In the genomic region with DNA sequence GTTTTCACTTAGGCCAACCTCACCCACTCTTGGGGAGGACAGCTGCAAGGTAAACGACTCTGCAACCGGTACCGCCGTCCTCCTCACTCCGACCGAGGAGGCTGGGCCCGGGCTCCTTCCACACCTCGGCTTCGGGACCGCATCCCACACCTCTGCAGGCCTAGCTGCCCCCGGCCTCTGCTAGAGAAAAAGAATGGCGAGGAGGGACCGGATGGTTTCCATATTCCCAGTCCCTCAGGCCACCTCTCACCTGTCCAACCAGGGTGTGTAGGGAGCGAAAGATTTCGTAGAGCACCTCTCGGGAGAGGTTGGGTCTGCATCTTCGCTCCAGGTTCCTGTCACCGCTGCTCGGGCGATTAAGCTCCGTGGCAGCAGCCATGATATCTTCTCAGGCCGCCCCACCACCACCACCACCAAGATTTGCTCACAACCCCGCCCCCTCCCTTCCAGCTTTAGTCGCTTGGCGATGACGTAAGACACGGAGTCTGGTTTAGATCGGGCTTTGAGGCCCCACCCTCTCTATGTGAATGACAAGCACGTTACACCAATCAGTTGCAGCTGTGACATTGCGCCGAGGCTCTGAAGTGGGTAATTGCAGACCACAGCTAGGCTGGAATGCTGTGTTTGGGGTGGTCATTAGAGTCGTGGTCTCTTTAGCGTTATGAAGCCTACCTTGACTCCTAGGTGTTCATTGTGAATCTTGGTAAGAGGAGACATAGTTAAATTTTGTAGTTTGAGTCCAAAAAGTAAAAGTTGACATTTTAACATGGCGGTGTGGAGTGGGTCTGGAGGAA, we compare ENCODE assay signal across 8 cellular contexts. TPM values are rescaled to one million over a fixed set of nuclear protein-coding genes. Genes with fewer than 3 reads are reported as not detected.
DNase-seq lines count a peak whose midpoint lies in the region; ATAC-seq and TF ChIP-seq lines count a peak whose summit lies in the region.

Gene MBIP, minus strand, starts transcription at position 428 of the 794 bp plus-strand sequence. Its CDS starts 49 bp downstream, at position 379.

- peak; percentile 98 for ATAC-seq in GM19397 (IDR thresholded peaks at IDR 0.05; ENCODE audit: unreplicated experiment)
- peak; percentile 98 for ATAC-seq in HG03571 (IDR thresholded peaks at IDR 0.05; ENCODE audit: unreplicated experiment)
- peak; percentile 99 to 100 (median 99) for ATAC-seq in right lobe of liver

- no peaks in the 10 kb centered on the region for H3K9me3 ChIP-seq in right lobe of liver

- H3K4me3 ChIP-seq in dorsolateral prefrontal cortex (peak within 1 kb of the TSS; percentile 49 to 98 (median 87)), right lobe of liver (peak within 1 kb of the TSS; percentile 82 to 87 (median 83))

- peak; percentile 68 for TF ChIP-seq POLR2A in right lobe of liver (IDR thresholded peaks at IDR 0.05)

- H3K36me3 ChIP-seq in right lobe of liver, result no peaks in the 10 kb centered on the region

- intact Hi-C loops in dorsolateral prefrontal cortex (cut with DNase I), result loop anchor here in 1 of 2 donors (5.0 kb wide), 3 partner anchors 108 to 287 kb away; no protein-coding TSS in a partner anchor
- intact Hi-C loops in right lobe of liver (cut with DNase I), result no loop called here

- TF ChIP-seq CTCF in dorsolateral prefrontal cortex (IDR thresholded peaks at IDR 0.05 in 54 of 56, conservative IDR thresholded peaks at IDR 0.05 in 2 of 56; ENCODE audit: low read depth in 1 of 56, partially characterized antibody in 56 of 56) (peak in 3 of 56 donors; percentile 12 to 16 (median 12)), right lobe of liver (IDR thresholded peaks at IDR 0.05) (no peak)

- H3K27ac ChIP-seq in dorsolateral prefrontal cortex (peak within 1 kb of the TSS in 51 of 59 donors; percentile 12 to 93 (median 73)), right lobe of liver (peak within 1 kb of the TSS; percentile 76 to 89 (median 78))

- DNase-seq in C1 segment of cervical spinal cord (lab: John Stamatoyannopoulos, UW) (peak; percentile 22 to 92 (median 83)), NCI-H82 (lab: John Stamatoyannopoulos, UW) (peak; percentile 98), dorsolateral prefrontal cortex (peak; percentile 79 to 97 (median 90)), right lobe of liver (peak; percentile 85 to 94 (median 90))
- DNase-seq in activated CD4-positive, alpha-beta T cell treated with anti-CD3 and anti-CD28 coated beads, Interleukin-2, amount 50 U/mL, for 48 hours, result peak; percentile 91 to 93
- DNase-seq in stimulated activated CD4-positive, alpha-beta T cell treated with anti-CD3 and anti-CD28 coated beads, Interleukin-4, amount 100 ng/mL, for 4 hours, result peak; percentile 81 to 89

- peaks cover 0 to 9% (median 4%) of the 10 kb centered on the region in 4 donors for H3K4me1 ChIP-seq in right lobe of liver

- H3K27me3 ChIP-seq in dorsolateral prefrontal cortex (no peaks in the 10 kb centered on the region), right lobe of liver (no peaks in the 10 kb centered on the region)

- 3% methylated on average over 28 of the region's 34 CpGs for WGBS in right lobe of liver (ENCODE audit: insufficient coverage, low coverage, low lambda C conversion rate, missing lambda C conversion rate)

RNA-seq across cellular contexts. Expression of gene MBIP, which starts in this region (rescaled TPM):
- total RNA-seq in dorsolateral prefrontal cortex (10 to 100 TPM; 19.6 to 37.9 (median 27.3) TPM), right lobe of liver (10 to 100 TPM in 4 of 6 experiments, 1 to 10 TPM in 2; 8.2 to 13.4 (median 10.3) TPM)

Comparison
In these comparisons a context has a peak if more than half of its experiments do, and no peak if none do; other contexts are left out.
1. Peak in every context shown above with its lines: DNase-seq, ATAC-seq, H3K4me3 ChIP-seq and H3K27ac ChIP-seq.